In the genomic region with DNA sequence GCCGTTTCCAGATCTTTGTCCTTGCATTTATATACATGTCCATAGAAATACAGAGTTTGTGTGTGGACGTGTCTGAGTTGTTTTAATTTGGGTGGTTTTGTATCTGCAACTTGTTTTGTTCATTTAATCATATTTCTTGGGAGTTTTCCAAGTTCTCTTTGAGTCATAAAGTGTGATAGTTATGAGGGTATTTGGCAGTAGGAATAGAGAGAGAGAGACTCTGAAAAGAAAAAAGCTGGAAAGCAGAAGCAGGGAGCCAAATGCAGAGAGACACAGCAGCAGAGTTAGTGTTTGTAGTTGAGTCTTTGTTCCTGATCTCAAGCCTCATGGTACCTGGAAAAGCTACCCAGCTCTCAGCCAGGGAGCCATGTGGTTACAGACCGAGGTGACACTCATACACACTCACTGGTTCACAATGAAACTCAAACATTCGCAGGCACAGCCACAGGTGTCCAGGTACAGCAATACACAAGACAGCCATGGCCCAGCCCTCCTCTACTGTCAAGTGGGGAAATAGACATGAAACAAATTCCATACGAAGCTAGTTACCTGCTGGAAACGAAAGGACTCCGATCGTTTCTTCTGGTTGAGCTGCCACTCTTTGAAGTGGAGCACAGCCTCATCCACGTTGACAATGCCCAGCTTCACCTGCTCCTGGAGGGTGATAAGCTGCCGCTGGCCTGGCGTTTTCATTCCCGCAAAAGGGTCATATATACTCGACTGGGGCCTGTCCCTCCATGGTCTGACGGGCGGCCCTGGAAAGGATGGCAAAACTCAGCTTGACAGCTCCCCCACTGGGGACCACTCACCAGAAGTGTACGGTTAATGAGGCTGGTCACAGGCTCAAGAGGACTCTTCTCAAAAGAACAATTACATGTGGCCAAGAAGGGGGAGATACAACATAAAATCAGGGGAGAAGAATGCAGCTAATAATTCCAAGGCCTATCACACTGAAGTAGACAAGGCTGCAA, we compare ENCODE assay signal across 18 cellular contexts. TPM values are rescaled to one million over a fixed set of nuclear protein-coding genes. Genes with fewer than 3 reads are reported as not detected.
DNase-seq lines count a peak whose midpoint lies in the region; ATAC-seq and TF ChIP-seq lines count a peak whose summit lies in the region.
"Had no signal": no experiment of that assay in that cellular context is flagged by ENCODE, and none has a peak within 500 bp of the region (broad histone marks: within the 10 kb centered on the region; RNA-seq: fewer than 3 reads in every experiment).

No MANE protein-coding gene starts in this region.

- TF ChIP-seq POLR2A in sigmoid colon (IDR thresholded peaks at IDR 0.05) = no peak

- H3K27ac ChIP-seq in foreskin keratinocyte = no peak overlapping the region
- H3K27ac ChIP-seq in sigmoid colon = peak overlapping the region in 3 of 4 donors; percentile 66 to 73 (median 67)
- H3K27ac ChIP-seq: BLaER1, HL-60 had no signal

- no peak for TF ChIP-seq CTCF in foreskin keratinocyte (conservative IDR thresholded peaks at IDR 0.05)
- no peak for TF ChIP-seq CTCF in sigmoid colon (IDR thresholded peaks at IDR 0.05)

- no peak for ATAC-seq in foreskin keratinocyte
- ATAC-seq: T-cell had no signal

- DNase-seq in HCEC 1CT (peak; percentile 41), NCI-H510A (lab: John Stamatoyannopoulos, UW) (peak; percentile 33), foreskin keratinocyte (peak; percentile 11 to 39), sigmoid colon (no peak), NK-92 (lab: John Stamatoyannopoulos, UW; ENCODE audit: unreplicated experiment) (no peak), nucleus accumbens (lab: John Stamatoyannopoulos, UW) (no peak)
- no peak for DNase-seq in stimulated activated CD4-positive, alpha-beta T cell treated with anti-CD3 and anti-CD28 coated beads, Interleukin-4, amount 100 ng/mL, for 4 hours
- DNase-seq: activated CD4-positive, alpha-beta T cell treated with anti-CD3 and anti-CD28 coated beads for 48 hours; activated T-cell treated with anti-CD3 and anti-CD28 coated beads, Interleukin-2, amount 50 U/mL, for 48 hours; dermis blood vessel endothelial cell; GDM1; midbrain; stimulated activated naive CD4-positive, alpha-beta T cell; T-cell had no signal

- intact Hi-C loops in sigmoid colon (cut with DNase I) = loop anchor here (2.0 to 5.0 kb wide), 2 partner anchors 33 to 108 kb away; a partner anchor contains a TSS

- H3K4me3 ChIP-seq in sigmoid colon = no peak overlapping the region
- H3K4me3 ChIP-seq: adrenal gland, BLaER1, HAP-1 had no signal

- no peak for TF ChIP-seq EP300 in sigmoid colon (IDR thresholded peaks at IDR 0.05)

- no peaks in the 10 kb centered on the region for H3K9me3 ChIP-seq in sigmoid colon
- H3K9me3 ChIP-seq: adrenal gland, BLaER1, HAP-1 had no signal

- H3K27me3 ChIP-seq in foreskin keratinocyte = no peaks in the 10 kb centered on the region
- H3K27me3 ChIP-seq in sigmoid colon = no peaks in the 10 kb centered on the region
- H3K27me3 ChIP-seq: adrenal gland, BLaER1 had no signal

- H3K36me3 ChIP-seq in sigmoid colon = no peaks in the 10 kb centered on the region
- H3K36me3 ChIP-seq: adrenal gland, HAP-1 had no signal

- 41 to 71% methylated on average over 16 of the region's 16 CpGs for WGBS in sigmoid colon, 2 donors

- H3K4me1 ChIP-seq in foreskin keratinocyte (no peaks in the 10 kb centered on the region), sigmoid colon (peaks cover 0 to 28% (median 21%) of the 10 kb centered on the region in 4 donors)
- H3K4me1 ChIP-seq: BLaER1, HAP-1 had no signal

RNA-seq across cellular contexts. Expression of a gene that starts 33.3 kb away (rescaled TPM):
- total RNA-seq in foreskin keratinocyte (90.0 and 90.9 TPM in 2 replicates), sigmoid colon (100 to 1,000 TPM; 104 to 115 (median 108) TPM)
- polyA plus RNA-seq in foreskin keratinocyte (28.3 and 34.2 TPM in 2 replicates), sigmoid colon (10 to 100 TPM; 18.5 to 64.8 (median 25.2) TPM)

Comparison
In these comparisons a context has a peak if more than half of its experiments do, and no peak if none do; other contexts are left out.
1. DNase-seq: peak in HCEC 1CT (single experiment), NCI-H510A (single experiment) and foreskin keratinocyte (2 of 2); none in sigmoid colon (single experiment), stimulated activated CD4-positive, alpha-beta T cell treated with anti-CD3 and anti-CD28 coated beads, Interleukin-4, amount 100 ng/mL, for 4 hours (0 of 2), NK-92 (single experiment) and nucleus accumbens (0 of 56).